8 cellular contexts compared by ENCODE assay signal in genomic region chr17:67993998-67994361, GRCh38. TPM values are rescaled to one million over a fixed set of nuclear protein-coding genes. Genes with fewer than 3 reads are reported as not detected.
DNase-seq lines count a peak whose midpoint lies in the region; ATAC-seq, FAIRE-seq and TF ChIP-seq lines count a peak whose summit lies in the region.

No MANE protein-coding gene starts in this region.

- no peaks in the 10 kb centered on the region for H4K20me1 ChIP-seq in astrocyte (ENCODE audit: insufficient read depth, low read length)

- peaks cover 23% of the 10 kb centered on the region for H3K4me1 ChIP-seq in astrocyte (ENCODE audit: insufficient read depth, low read length)
- H3K4me1 ChIP-seq in suprapubic skin = peaks cover 35% of the 10 kb centered on the region

- no peak for FAIRE-seq in astrocyte (lab: Jason Lieb, UNC)

- peak overlapping the region; percentile 91 for H3K27ac Mint-ChIP-seq in astrocyte (ENCODE audit: unreplicated experiment)
- H3K27ac Mint-ChIP-seq in immature natural killer cell = peak overlapping the region; percentile 64 to 94 (median 86)

- TF ChIP-seq EP300 in suprapubic skin (IDR thresholded peaks at IDR 0.05) = no peak

- peak overlapping the region; percentile 99 for H3K4me2 ChIP-seq in astrocyte (ENCODE audit: low read length)

- H3K9me3 ChIP-seq in astrocyte (ENCODE audit: insufficient read depth, low read depth, low read length) (no peaks in the 10 kb centered on the region), suprapubic skin (no peaks in the 10 kb centered on the region)

- TF ChIP-seq CTCF in astrocyte (IDR thresholded peaks at IDR 0.05; ENCODE audit: insufficient read depth, low read depth, low read length) = no peak
- no peak for TF ChIP-seq CTCF in suprapubic skin (IDR thresholded peaks at IDR 0.05)

- peak overlapping the region; percentile 69 for H3K27ac ChIP-seq in astrocyte (ENCODE audit: low read depth, low read length)
- H3K27ac ChIP-seq in suprapubic skin = peak overlapping the region; percentile 95

- H3K27me3 ChIP-seq in astrocyte (ENCODE audit: insufficient read depth, low read length) = no peaks in the 10 kb centered on the region
- H3K27me3 ChIP-seq in suprapubic skin = no peaks in the 10 kb centered on the region

- peak; percentile 73 for DNase-seq in SKM-1 treated with dmso at 0.1 percent for 144 hours (lab: John Stamatoyannopoulos, UW; ENCODE audit: unreplicated experiment)
- no peak for DNase-seq in SKM-1 (lab: John Stamatoyannopoulos, UW; ENCODE audit: unreplicated experiment)
- DNase-seq in Jurkat, Clone E6-1 (ENCODE audit: low read depth, low spot score) = no peak
- DNase-seq in astrocyte (ENCODE audit: low read depth) = no peak
- DNase-seq in immature natural killer cell = no peak
- DNase-seq in suprapubic skin (ENCODE audit: low spot score in 2 of 2) = peak; percentile 76 to 84
- DNase-seq in GDM1 (lab: John Stamatoyannopoulos, UW) = no peak

- peaks cover 9% of the 10 kb centered on the region for H3K27me3 Mint-ChIP-seq in astrocyte (ENCODE audit: low read depth, unreplicated experiment)
- peaks cover 13 to 33% (median 16%) of the 10 kb centered on the region in 3 donors for H3K27me3 Mint-ChIP-seq in immature natural killer cell (ENCODE audit: low read depth in 3 of 3)

- H3K9ac ChIP-seq in astrocyte (ENCODE audit: low read length) = peak overlapping the region; percentile 85

- WGBS in suprapubic skin = 2% methylated on average over 21 of the region's 21 CpGs

- H3K4me1 Mint-ChIP-seq in astrocyte (ENCODE audit: low read depth, unreplicated experiment) = peaks cover 10% of the 10 kb centered on the region
- peaks cover 28 to 34% of the 10 kb centered on the region in 2 donors for H3K4me1 Mint-ChIP-seq in immature natural killer cell

- H3K36me3 ChIP-seq in astrocyte (ENCODE audit: insufficient read depth, low read length) = no peaks in the 10 kb centered on the region
- no peaks in the 10 kb centered on the region for H3K36me3 ChIP-seq in suprapubic skin

- TF ChIP-seq POLR2A in suprapubic skin (IDR thresholded peaks at IDR 0.05) = no peak

- no peaks in the 10 kb centered on the region for H3K79me2 ChIP-seq in astrocyte (ENCODE audit: insufficient read depth, low read length)

- peak overlapping the region; percentile 69 for H2AFZ ChIP-seq in astrocyte (ENCODE audit: low read depth, low read length)

- peak overlapping the region; percentile 67 for H3K4me3 ChIP-seq in Jurkat, Clone E6-1 (ENCODE audit: low read length)
- peak overlapping the region; percentile 62 for H3K4me3 ChIP-seq in astrocyte (ENCODE audit: insufficient read depth, low read depth, low read length)
- peak overlapping the region; percentile 77 for H3K4me3 ChIP-seq in suprapubic skin

- no peaks in the 10 kb centered on the region for H3K36me3 Mint-ChIP-seq in astrocyte (ENCODE audit: low read depth, unreplicated experiment)
- H3K36me3 Mint-ChIP-seq in immature natural killer cell = no peaks in the 10 kb centered on the region

- peak overlapping the region; percentile 72 for H3K4me3 Mint-ChIP-seq in astrocyte (ENCODE audit: unreplicated experiment)
- peak overlapping the region; percentile 79 to 92 (median 89) for H3K4me3 Mint-ChIP-seq in immature natural killer cell

- ATAC-seq in HG03354 (IDR thresholded peaks at IDR 0.05; ENCODE audit: poor library complexity, severe bottlenecking, unreplicated experiment) = no peak

- H3K9me3 Mint-ChIP-seq in astrocyte (ENCODE audit: unreplicated experiment) = no peaks in the 10 kb centered on the region
- no peaks in the 10 kb centered on the region for H3K9me3 Mint-ChIP-seq in immature natural killer cell

RNA-seq across cellular contexts. Expression of gene C17orf58, which starts 2.3 kb away (rescaled TPM):
- polyA plus RNA-seq in Jurkat, Clone E6-1 (2012; ENCODE audit: insufficient read depth, insufficient read length) = 9.9 TPM
- 8.5 and 9.2 TPM in 2 replicates for total RNA-seq in astrocyte
- polyA plus RNA-seq in immature natural killer cell = 10 to 100 TPM in 1 of 3 donors, 1 to 10 TPM in 2; 7.3 to 15.5 (median 8.6) TPM
- total RNA-seq in suprapubic skin = 1 to 10 TPM; 3.4 to 8.0 (median 5.6) TPM

RNA-seq across cellular contexts. Expression of gene KPNA2, which starts 41.6 kb away (rescaled TPM):
- 428 TPM for polyA plus RNA-seq in Jurkat, Clone E6-1 (2012; ENCODE audit: insufficient read depth, insufficient read length)
- total RNA-seq in astrocyte (183 and 208 TPM in 2 replicates), suprapubic skin (10 to 100 TPM in 3 of 4 donors, 1 to 10 TPM in 1; 6.4 to 38.8 (median 26.9) TPM)
- polyA plus RNA-seq in immature natural killer cell = 10 to 100 TPM; 26.3 to 42.4 (median 39.4) TPM

Comparison
In these comparisons a context has a peak if more than half of its experiments do, and no peak if none do; other contexts are left out.
1. DNase-seq: peak in SKM-1 treated with dmso at 0.1 percent for 144 hours (single experiment) and suprapubic skin (2 of 2); none in SKM-1 (single experiment), Jurkat, Clone E6-1 (single experiment), astrocyte (single experiment), immature natural killer cell (0 of 3) and GDM1 (single experiment).
2. Peak in every context shown above with its lines, with median percentiles within 50 percentile points of each other: H3K4me3 ChIP-seq.